In the genomic region with DNA sequence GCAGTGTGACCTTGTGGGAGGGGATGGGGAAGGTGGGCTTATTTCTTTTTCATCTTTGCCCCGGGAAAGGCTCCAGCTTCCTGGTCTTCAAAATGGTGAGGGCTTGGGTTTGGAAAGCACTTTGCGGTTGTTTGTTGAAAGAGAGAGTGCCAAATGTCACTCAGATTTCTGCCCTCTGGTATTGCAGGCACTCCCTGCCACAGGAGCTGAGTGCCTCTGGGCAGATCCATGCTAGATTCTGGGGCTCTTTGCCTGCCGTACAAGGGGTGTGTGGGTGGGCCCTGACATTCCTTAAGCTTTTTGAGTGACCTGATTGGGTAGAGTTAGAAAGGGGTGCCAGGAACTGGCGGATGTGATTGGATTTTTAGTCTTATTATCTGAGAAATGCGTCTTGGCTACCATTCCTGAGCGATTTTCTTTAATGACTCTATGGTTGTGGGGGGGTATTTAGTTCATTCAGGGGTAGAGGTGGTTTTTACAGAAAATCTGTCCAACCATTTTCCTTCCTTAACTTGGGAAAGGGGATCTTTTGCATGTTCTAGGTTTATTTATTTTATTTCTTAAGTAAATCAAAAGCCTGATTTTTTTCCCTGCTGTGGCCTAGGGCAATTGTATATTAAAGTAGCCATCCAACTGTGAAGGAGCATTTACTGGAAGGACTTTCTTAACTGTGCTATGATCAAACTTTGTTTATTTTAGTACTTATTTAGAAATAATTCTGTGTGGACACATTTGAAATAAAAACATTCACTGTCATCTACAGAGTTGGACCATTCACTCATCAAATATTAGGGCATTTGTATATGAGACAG, we compare ENCODE assay signal across 8 cellular contexts. TPM values are rescaled to one million over a fixed set of nuclear protein-coding genes. Genes with fewer than 3 reads are reported as not detected.
DNase-seq lines count a peak whose midpoint lies in the region; ATAC-seq, FAIRE-seq and TF ChIP-seq lines count a peak whose summit lies in the region.

No MANE protein-coding gene starts in this region.

- CTCF ChIA-PET in mammary epithelial cell (lab: Charles Lee; ENCODE audit: low non-redundant PET) = no interaction called here

- peak overlapping the region; percentile 95 for H3K4me2 ChIP-seq in mammary epithelial cell (ENCODE audit: insufficient read depth, low read depth, low read length)

- H3K4me1 ChIP-seq in mammary epithelial cell (ENCODE audit: insufficient read depth, low read length) (peaks cover 41% of the 10 kb centered on the region), lower lobe of right lung (peaks cover 83% of the 10 kb centered on the region)

- BruUV-seq in mammary epithelial cell (replicated peaks; lab: Mats Ljungman, UMichigan) = no TSS peak

- in situ Hi-C loops in mammary epithelial cell (cut with MboI; ENCODE audit: low sequenced_read_pairs in 2 of 2) = loop anchor here in 1 of 2 donors (5.0 to 25.0 kb wide), 3 partner anchors 61 to 273 kb away; a partner anchor contains a TSS
- in situ Hi-C loops in KBM-7 (cut with MboI; ENCODE audit: low pct_unique_long_range_greater_than_20kb, low sequenced_read_pairs) = no loop called here

- dilution Hi-C loops in mammary epithelial cell (cut with HindIII; ENCODE audit: low sequenced_read_pairs) = no loop called here

- TF ChIP-seq CTCF in mammary epithelial cell (conservative IDR thresholded peaks at IDR 0.05 in 1 of 2, IDR thresholded peaks at IDR 0.05 in 1 of 2; ENCODE audit: extremely low read depth in 1 of 2, insufficient read depth in 1 of 2, low read depth in 1 of 2, low read length in 2 of 2) (no peak), lower lobe of right lung (IDR thresholded peaks at IDR 0.05) (no peak)

- H4K20me1 ChIP-seq in mammary epithelial cell (ENCODE audit: insufficient read depth, low read length) = no peaks in the 10 kb centered on the region

- no peak overlapping the region for H2AFZ ChIP-seq in mammary epithelial cell (ENCODE audit: low read depth, low read length)

- H3K9me3 ChIP-seq in mammary epithelial cell (replicated peaks; ENCODE audit: insufficient read depth, low read length) = no peaks in the 10 kb centered on the region
- no peaks in the 10 kb centered on the region for H3K9me3 ChIP-seq in lower lobe of right lung

- no peak for FAIRE-seq in GM19239 (lab: Jason Lieb, UNC)

- H3K36me3 ChIP-seq in mammary epithelial cell (ENCODE audit: insufficient read depth, low read length) = no peaks in the 10 kb centered on the region
- no peaks in the 10 kb centered on the region for H3K36me3 ChIP-seq in lower lobe of right lung

- ATAC-seq in lower lobe of right lung (peak; percentile 44 to 51), HG03460 (IDR thresholded peaks at IDR 0.05; ENCODE audit: unreplicated experiment) (no peak), HG03565 (IDR thresholded peaks at IDR 0.05; ENCODE audit: unreplicated experiment) (no peak)

- no peaks in the 10 kb centered on the region for H3K27me3 ChIP-seq in mammary epithelial cell (ENCODE audit: insufficient read depth, low read length)
- H3K27me3 ChIP-seq in lower lobe of right lung (ENCODE audit: low read depth) = no peaks in the 10 kb centered on the region

- intact Hi-C loops in mammary epithelial cell (cut with micrococcal nuclease) = loop anchor here (5.0 kb wide), 2 partner anchors 113 to 248 kb away; a partner anchor contains a TSS
- intact Hi-C loops in lower lobe of right lung (cut with DNase I) = loop anchor here (10.0 kb wide), 1 partner anchor 51 kb away; no protein-coding TSS in a partner anchor

- H3K9ac ChIP-seq in mammary epithelial cell (ENCODE audit: insufficient read depth, low read length) = no peak overlapping the region

- WGBS in mammary epithelial cell (ENCODE audit: low coverage, missing lambda C conversion rate) = 7% methylated on average over 6 of the region's 6 CpGs

- DNase-seq in AG08396 (ENCODE audit: low spot score) (peak; percentile 55), HT-29 (ENCODE audit: low spot score) (peak; percentile 50), mammary epithelial cell (peak; percentile 79), lower lobe of right lung (peak; percentile 70), KBM-7 (no peak), GM19239 (ENCODE audit: insufficient read length, low spot score) (no peak)

- H3K79me2 ChIP-seq in mammary epithelial cell (ENCODE audit: insufficient read depth, low read length) = peaks cover 81% of the 10 kb centered on the region

- H3K27ac ChIP-seq in mammary epithelial cell (ENCODE audit: insufficient read depth, low read depth, low read length) (no peak overlapping the region), lower lobe of right lung (peak overlapping the region; percentile 96)

- H3K4me3 ChIP-seq in mammary epithelial cell (replicated peaks in 1 of 3; ENCODE audit: insufficient read depth in 1 of 3, low read depth in 2 of 3, low read length in 3 of 3) (peak overlapping the region; percentile 23 to 90 (median 76)), lower lobe of right lung (peak overlapping the region; percentile 87)

RNA-seq across cellular contexts. Expression of a gene that starts 3.2 kb away (rescaled TPM):
- total RNA-seq in HT-29 (2014; rRNA removed; shearing (Covaris generic)) = 53.6 and 63.9 TPM in 2 replicates
- total RNA-seq in mammary epithelial cell (10 to 100 TPM; 45.7 to 45.8 TPM), lower lobe of right lung (61.6 TPM)
- polyA plus RNA-seq in mammary epithelial cell = 18.1 TPM
- 75.1 TPM for polyA minus RNA-seq in mammary epithelial cell

RNA-seq across cellular contexts. Expression of a gene that starts 13.4 kb away (rescaled TPM):
- total RNA-seq in HT-29 (2014; rRNA removed; shearing (Covaris generic)) = 527 and 544 TPM in 2 replicates
- total RNA-seq in mammary epithelial cell = 100 to 1,000 TPM in 1 of 2 donors, 10 to 100 TPM in 1; 67.5 to 257 TPM
- polyA plus RNA-seq in mammary epithelial cell = 295 TPM
- polyA minus RNA-seq in mammary epithelial cell = 220 TPM
- total RNA-seq in lower lobe of right lung = 120 TPM

Comparison
In these comparisons a context has a peak if more than half of its experiments do, and no peak if none do; other contexts are left out.
1. DNase-seq: peak in AG08396 (single experiment), HT-29 (single experiment), mammary epithelial cell (single experiment) and lower lobe of right lung (single experiment); none in KBM-7 (single experiment) and GM19239 (single experiment).
2. ATAC-seq: peak in lower lobe of right lung (2 of 2); none in HG03460 (single experiment) and HG03565 (single experiment).